19 cellular contexts compared by ENCODE assay signal in genomic region chr1:56106551-56107277, GRCh38.
"Had no signal": no experiment of that assay in that cellular context is flagged by ENCODE, and none has a peak within 500 bp of the region (broad histone marks: within the 10 kb centered on the region; RNA-seq: fewer than 3 reads in every experiment).

No MANE protein-coding gene starts in this region.

- H3K4me3 ChIP-seq: adrenal gland, heart left ventricle, psoas muscle, spleen, upper lobe of right lung had no signal

- H3K9me3 ChIP-seq: adrenal gland, upper lobe of right lung had no signal

- DNase-seq: activated CD4-positive, alpha-beta T cell treated with anti-CD3 and anti-CD28 coated beads, Interleukin-2, amount 10 ng/mL, durations not matched to agents 7 days and 5 days; activated CD4-positive, CD25-positive, alpha-beta regulatory T cell; activated CD8-positive, alpha-beta memory T cell treated with anti-CD3 and anti-CD28 coated beads for 24 hours; activated naive CD4-positive, alpha-beta T cell treated with anti-CD3 and anti-CD28 coated beads, Interleukin-2, amount 50 U/mL, for 16 hours; activated T-cell treated with anti-CD3 and anti-CD28 coated beads, Interleukin-2, amount 50 U/mL, for 1 hour; adrenal gland; caudate nucleus; cortex of kidney; effector CD8-positive, alpha-beta T cell; heart left ventricle; psoas muscle; spleen; stimulated activated CD4-positive, alpha-beta T cell treated with anti-CD3 and anti-CD28 coated beads, Interleukin-1b, Interleukin-23, amount 100 ng/mL, for 48 hours; stimulated activated naive B cell treated with anti-CD40 and anti-IgM and Interleukin-4, amounts not matched to agents 10 μg/mL and 1 μg/mL and 100 μg/mL, for 72 hours; substantia nigra; upper lobe of right lung had no signal

- H3K27me3 ChIP-seq: adrenal gland, heart left ventricle, spleen, upper lobe of right lung had no signal

- H3K27ac ChIP-seq: adrenal gland, heart left ventricle, psoas muscle, spleen, upper lobe of right lung had no signal

- ATAC-seq: heart left ventricle; natural killer cell treated with Interleukin-12 subunit alpha and Interleukin-12 subunit beta and Interleukin-15 and Interleukin-18, amount 100 ng/mL, for 72 hours; psoas muscle; sciatic nerve; stimulated activated naive B cell treated with anti-CD40 and anti-IgM and Interleukin-4, amounts not matched to agents 10 μg/mL and 1 μg/mL and 100 μg/mL, for 72 hours; upper lobe of right lung had no signal

- FAIRE-seq: frontal cortex had no signal

- H3K36me3 ChIP-seq: adrenal gland, heart left ventricle, spleen, upper lobe of right lung had no signal

- H3K4me1 ChIP-seq: adrenal gland, heart left ventricle, psoas muscle, spleen, upper lobe of right lung had no signal
